Comparison of ENCODE assay signal across 14 cellular contexts in genomic region chr9:134625361-134626140, GRCh38. TPM values are rescaled to one million over a fixed set of nuclear protein-coding genes. Genes with fewer than 3 reads are reported as not detected.
DNase-seq lines count a peak whose midpoint lies in the region; TF ChIP-seq lines count a peak whose summit lies in the region.
"Had no signal": no experiment of that assay in that cellular context is flagged by ENCODE, and none has a peak within 500 bp of the region (broad histone marks: within the 10 kb centered on the region; RNA-seq: fewer than 3 reads in every experiment).

No MANE protein-coding gene starts in this region.

- TF ChIP-seq CTCF in BE2C (IDR thresholded peaks at IDR 0.05; ENCODE audit: low read depth, low read length): no peak
- no peak for TF ChIP-seq CTCF in choroid plexus epithelial cell (conservative IDR thresholded peaks at IDR 0.05; ENCODE audit: low read depth, low read length)
- no peak for TF ChIP-seq CTCF in neural progenitor cell (IDR thresholded peaks at IDR 0.05)

- no peak overlapping the region for H3K4me2 ChIP-seq in neural progenitor cell

- no peaks in the 10 kb centered on the region for H3K36me3 Mint-ChIP-seq in neural progenitor cell

- H3K79me2 ChIP-seq in neural progenitor cell (ENCODE audit: low read depth): no peaks in the 10 kb centered on the region

- H3K27me3 Mint-ChIP-seq in neural progenitor cell (ENCODE audit: insufficient read depth, low read depth): peaks cover 24% of the 10 kb centered on the region
- H3K27me3 Mint-ChIP-seq: CD4-positive, alpha-beta T cell had no signal

- no peaks in the 10 kb centered on the region for H3K27me3 ChIP-seq in BE2C
- H3K27me3 ChIP-seq in HUES6 (ENCODE audit: control insufficient read depth, insufficient read depth, low read length): no peaks in the 10 kb centered on the region
- no peaks in the 10 kb centered on the region for H3K27me3 ChIP-seq in neural progenitor cell
- H3K27me3 ChIP-seq: neutrophil had no signal

- H3K4me1 ChIP-seq in BE2C (peaks cover under 1% of the 10 kb centered on the region; the same call in 1 of the 2 replicates), HUES6 (ENCODE audit: control insufficient read depth, insufficient read depth, low read length) (peaks cover 35% of the 10 kb centered on the region; the same call in 1 of the 2 replicates), neural progenitor cell (peaks cover 18% of the 10 kb centered on the region)

- H3K36me3 ChIP-seq in BE2C: no peaks in the 10 kb centered on the region
- no peaks in the 10 kb centered on the region for H3K36me3 ChIP-seq in HUES6 (ENCODE audit: control insufficient read depth, insufficient read depth, low read length)
- no peaks in the 10 kb centered on the region for H3K36me3 ChIP-seq in neural progenitor cell
- H3K36me3 ChIP-seq: neutrophil had no signal

- H3K9me3 Mint-ChIP-seq in neural progenitor cell: no peaks in the 10 kb centered on the region
- H3K9me3 Mint-ChIP-seq: CD4-positive, alpha-beta T cell; central memory CD8-positive, alpha-beta T cell had no signal

- H3K4me3 ChIP-seq in BE2C (ENCODE audit: low read depth, low read length): no peak overlapping the region
- no peak overlapping the region for H3K4me3 ChIP-seq in HUES6 (ENCODE audit: low read depth, low read length)
- no peak overlapping the region for H3K4me3 ChIP-seq in choroid plexus epithelial cell (ENCODE audit: low read depth, low read length)
- H3K4me3 ChIP-seq in neural progenitor cell: no peak overlapping the region

- H3K27ac Mint-ChIP-seq in neural progenitor cell: peak overlapping the region; percentile 51
- H3K27ac Mint-ChIP-seq: CD4-positive, alpha-beta T cell had no signal

- peaks cover 37% of the 10 kb centered on the region for H3K4me1 Mint-ChIP-seq in neural progenitor cell
- H3K4me1 Mint-ChIP-seq: central memory CD8-positive, alpha-beta T cell had no signal

- H3K27ac ChIP-seq in HUES6 (ENCODE audit: low read depth, low read length) (no peak overlapping the region), neural progenitor cell (no peak overlapping the region)
- H3K27ac ChIP-seq: neutrophil had no signal

- no peaks in the 10 kb centered on the region for H3K9me3 ChIP-seq in BE2C
- H3K9me3 ChIP-seq in HUES6 (ENCODE audit: control insufficient read depth, insufficient read depth, low read depth, low read length): no peaks in the 10 kb centered on the region
- H3K9me3 ChIP-seq in neural progenitor cell (ENCODE audit: low read depth): no peaks in the 10 kb centered on the region
- H3K9me3 ChIP-seq: neutrophil had no signal

- H4K20me1 ChIP-seq in neural progenitor cell (ENCODE audit: low read depth): no peaks in the 10 kb centered on the region

- no peak overlapping the region for H3K4me3 Mint-ChIP-seq in neural progenitor cell
- H3K4me3 Mint-ChIP-seq: CD4-positive, alpha-beta T cell; central memory CD8-positive, alpha-beta T cell had no signal

- no peaks in the 10 kb centered on the region for H3F3A ChIP-seq in neural progenitor cell (ENCODE audit: low read depth)

- H2AFZ ChIP-seq in neural progenitor cell (replicated peaks): no peak overlapping the region

- DNase-seq in BE2C (peak; percentile 3), choroid plexus epithelial cell (ENCODE audit: low read depth) (peak; percentile 94), neural progenitor cell (ENCODE audit: low spot score) (no peak), anterior cingulate cortex (lab: John Stamatoyannopoulos, UW) (no peak), T-helper 9 cell (no peak), iPS-NIHi7 (ENCODE audit: extremely low spot score) (no peak), germinal center (ENCODE audit: low spot score) (no peak)
- DNase-seq: NCI-H510A treated with DMSO at 0.1 percent for 48 hours; stimulated activated CD4-positive, alpha-beta T cell treated with anti-CD3 and anti-CD28 coated beads, Interleukin-1b, Interleukin-23, amount 100 ng/mL, for 48 hours; stimulated activated naive CD4-positive, alpha-beta T cell treated with Interleukin-2 at 50 U/mL for 16 hours had no signal

- peak overlapping the region; percentile 64 for H3K9ac ChIP-seq in HUES6 (ENCODE audit: low read length)
- no peak overlapping the region for H3K9ac ChIP-seq in neural progenitor cell

RNA-seq across cellular contexts. Expression of gene COL5A1, which starts 16.1 kb away (rescaled TPM):
- 2.0 TPM for polyA plus RNA-seq in BE2C (2012; ENCODE audit: insufficient read depth, insufficient read length, low read depth)
- 6.1 and 14.2 TPM in 2 replicates for total RNA-seq in neural progenitor cell (ENCODE audit: low replicate concordance)

Comparison
In these comparisons a context has a peak if more than half of its experiments do, and no peak if none do; other contexts are left out.
1. DNase-seq: peak in BE2C (single experiment) and choroid plexus epithelial cell (single experiment); none in neural progenitor cell (single experiment), anterior cingulate cortex (0 of 58), T-helper 9 cell (single experiment), iPS-NIHi7 (single experiment) and germinal center (single experiment).